1 cellular context compared by ENCODE assay signal in genomic region chr9:93513606-93514005, GRCh38.
TF ChIP-seq lines count a peak whose summit lies in the region.

No MANE protein-coding gene starts in this region.

TF ChIP-seq in H1, 55 proteins besides CTCF, POLR2A, EP300 and RAD21:
- TF ChIP-seq GTF2F1 (IDR thresholded peaks at IDR 0.05; ENCODE audit: borderline replicate concordance, low read depth, low read length) = no peak
- TF ChIP-seq BCL11A (IDR thresholded peaks at IDR 0.05; ENCODE audit: low read depth in 2 of 2, low read length in 2 of 2) = no peak
- no peak for TF ChIP-seq EGR1 (IDR thresholded peaks at IDR 0.05; ENCODE audit: borderline replicate concordance, low read depth, low read length)
- no peak for TF ChIP-seq KDM5A (IDR thresholded peaks at IDR 0.05; ENCODE audit: low read length)
- TF ChIP-seq CREB1 (IDR thresholded peaks at IDR 0.05) = no peak
- no peak for TF ChIP-seq CBX5 (IDR thresholded peaks at IDR 0.05; ENCODE audit: low read depth, low read length)
- TF ChIP-seq RBBP5 (IDR thresholded peaks at IDR 0.05; ENCODE audit: borderline replicate concordance, low read depth, low read length) = no peak
- TF ChIP-seq E2F6 (IDR thresholded peaks at IDR 0.05) = no peak
- TF ChIP-seq MAX (IDR thresholded peaks at IDR 0.05) = no peak
- TF ChIP-seq RFX5 (IDR thresholded peaks at IDR 0.05; ENCODE audit: borderline replicate concordance, low read depth, low read length) = no peak
- no peak for TF ChIP-seq SIRT6 (IDR thresholded peaks at IDR 0.05; ENCODE audit: low read length)
- TF ChIP-seq TEAD4 (IDR thresholded peaks at IDR 0.05; ENCODE audit: low read depth, low read length) = no peak
- no peak for TF ChIP-seq CEBPB (IDR thresholded peaks at IDR 0.05; ENCODE audit: low read depth, low read length)
- TF ChIP-seq CTBP2 (IDR thresholded peaks at IDR 0.05; ENCODE audit: borderline replicate concordance, insufficient read depth, insufficient read length, low read length) = no peak
- TF ChIP-seq KDM4A (IDR thresholded peaks at IDR 0.05; ENCODE audit: low read depth, low read length, severe bottlenecking) = no peak
- no peak for TF ChIP-seq JUND (IDR thresholded peaks at IDR 0.05; ENCODE audit: low read length)
- TF ChIP-seq SP1 (IDR thresholded peaks at IDR 0.05; ENCODE audit: low read depth, low read length) = no peak
- TF ChIP-seq CHD2 (IDR thresholded peaks at IDR 0.05; ENCODE audit: low read length) = no peak
- no peak for TF ChIP-seq POU5F1 (IDR thresholded peaks at IDR 0.05; ENCODE audit: low read depth, low read length)
